ENCODE assay signal across 1 cellular context in genomic region chr3:112786002-112786590, GRCh38.
TF ChIP-seq lines count a peak whose summit lies in the region.

No MANE protein-coding gene starts in this region.

TF ChIP-seq in K562, 482 proteins besides CTCF, POLR2A, EP300 and RAD21 (continued from another document and continues in another):
- TF ChIP-seq ZNF398 (CRISPR knock-in tag; IDR thresholded peaks at IDR 0.05) = no peak
- 0 out of 4 replicates have a peak, but pooled peaks of 1 of the 2 experiments have one; percentile 70 for TF ChIP-seq TBL1XR1 (IDR thresholded peaks at IDR 0.05; ENCODE audit: low read length in 2 of 2)
- TF ChIP-seq TSHZ1 (CRISPR knock-in tag; IDR thresholded peaks at IDR 0.05) = no peak
- TF ChIP-seq ILF3 (IDR thresholded peaks at IDR 0.05; ENCODE audit: borderline replicate concordance) = no peak
- TF ChIP-seq SAFB (IDR thresholded peaks at IDR 0.05; ENCODE audit: borderline replicate concordance, low read depth, low read length) = no peak
- no peak for TF ChIP-seq RBM15 (IDR thresholded peaks at IDR 0.05; ENCODE audit: insufficient read depth, low read length)
- TF ChIP-seq CCNT2 (IDR thresholded peaks at IDR 0.05; ENCODE audit: borderline replicate concordance, extremely low read depth, insufficient read length, low read depth, low read length) = peak; percentile 66
- no peak for TF ChIP-seq PHTF2 (CRISPR knock-in tag; IDR thresholded peaks at IDR 0.05)
- TF ChIP-seq ELK3 (CRISPR knock-in tag; IDR thresholded peaks at IDR 0.05) = no peak
- peak; percentile 42; the same call in 1 of the 2 replicates for TF ChIP-seq GATA2 (CRISPR knock-in tag; IDR thresholded peaks at IDR 0.05)
- TF ChIP-seq ZNF41 (CRISPR knock-in tag; conservative IDR thresholded peaks at IDR 0.05) = no peak
- no peak for TF ChIP-seq U2AF1 (optimal IDR thresholded peaks at IDR 0.05; ENCODE audit: low read depth, low read length)
- TF ChIP-seq ZNF212 (CRISPR knock-in tag; IDR thresholded peaks at IDR 0.05) = no peak
- TF ChIP-seq POLR2AphosphoS5 (IDR thresholded peaks at IDR 0.05; ENCODE audit: control insufficient read depth, insufficient read depth, low read depth, low read length) = no peak
- TF ChIP-seq ZBTB1 (CRISPR knock-in tag; IDR thresholded peaks at IDR 0.05; ENCODE audit: borderline replicate concordance, low read depth) = no peak
- no peak for TF ChIP-seq LCOR (CRISPR knock-in tag; IDR thresholded peaks at IDR 0.05)
- no peak for TF ChIP-seq FOXP1 (CRISPR knock-in tag; IDR thresholded peaks at IDR 0.05)
- no peak for TF ChIP-seq TAF9B (IDR thresholded peaks at IDR 0.05; ENCODE audit: partially characterized antibody)
- TF ChIP-seq FOXJ2 (tag; IDR thresholded peaks at IDR 0.05) = peak; percentile 77; the same call in 1 of the 2 replicates
- no peak for TF ChIP-seq ZNF408 (CRISPR knock-in tag; IDR thresholded peaks at IDR 0.05; ENCODE audit: low read depth)
- no peak for TF ChIP-seq MAFK (IDR thresholded peaks at IDR 0.05; ENCODE audit: low read length)
- TF ChIP-seq BRF2 (IDR thresholded peaks at IDR 0.05; ENCODE audit: borderline replicate concordance, insufficient read depth, insufficient read length) = no peak
- no peak for TF ChIP-seq NONO (IDR thresholded peaks at IDR 0.05; ENCODE audit: low read depth in 2 of 2, low read length in 1 of 2)
- TF ChIP-seq DIDO1 (tag; IDR thresholded peaks at IDR 0.05; ENCODE audit: low read depth) = no peak
- TF ChIP-seq E2F1 (CRISPR knock-in tag; IDR thresholded peaks at IDR 0.05) = no peak
- TF ChIP-seq KHSRP (IDR thresholded peaks at IDR 0.05) = no peak
- TF ChIP-seq SMARCA5 (IDR thresholded peaks at IDR 0.05) = no peak
- no peak for TF ChIP-seq GTF2A2 (tag; IDR thresholded peaks at IDR 0.05)
- TF ChIP-seq ZNF347 (CRISPR knock-in tag; IDR thresholded peaks at IDR 0.05; ENCODE audit: low read depth) = no peak
- no peak for TF ChIP-seq GTF2F1 (IDR thresholded peaks at IDR 0.05; ENCODE audit: low read depth, low read length)
- no peak for TF ChIP-seq ZNF444 (CRISPR knock-in tag; IDR thresholded peaks at IDR 0.05)
- no peak for TF ChIP-seq CHD4 (IDR thresholded peaks at IDR 0.05; ENCODE audit: insufficient read depth, insufficient replicate concordance, low read depth, low read length, poor library complexity, severe bottlenecking)
- peak; percentile 78 for TF ChIP-seq TEAD4 (IDR thresholded peaks at IDR 0.05; ENCODE audit: low read length)
- no peak for TF ChIP-seq TEAD4 (CRISPR knock-in tag; IDR thresholded peaks at IDR 0.05; ENCODE audit: borderline replicate concordance)
- peak; percentile 17; the same call in 1 of the 2 replicates for TF ChIP-seq BCL6 (CRISPR knock-in tag; IDR thresholded peaks at IDR 0.05)
- TF ChIP-seq STAT5A (IDR thresholded peaks at IDR 0.05; ENCODE audit: borderline replicate concordance, low read length) = no peak
- TF ChIP-seq SMARCA4 (IDR thresholded peaks at IDR 0.05) = peak; percentile 78
- no peak for TF ChIP-seq ETS2 (tag; IDR thresholded peaks at IDR 0.05; ENCODE audit: borderline replicate concordance, poor library complexity, severe bottlenecking)
- peak; percentile 88 for TF ChIP-seq ARID1B (IDR thresholded peaks at IDR 0.05)
- TF ChIP-seq ERF (CRISPR knock-in tag; IDR thresholded peaks at IDR 0.05) = no peak
- TF ChIP-seq MLLT1 (IDR thresholded peaks at IDR 0.05) = no peak
- TF ChIP-seq SRSF1 (IDR thresholded peaks at IDR 0.05; ENCODE audit: low read depth, low read length) = no peak
- TF ChIP-seq ZNF75A (CRISPR knock-in tag; IDR thresholded peaks at IDR 0.05) = no peak
- no peak for TF ChIP-seq UBTF (IDR thresholded peaks at IDR 0.05; ENCODE audit: borderline replicate concordance in 1 of 2, low read depth in 2 of 2, low read length in 2 of 2)
- TF ChIP-seq AFF4 (CRISPR knock-in tag; IDR thresholded peaks at IDR 0.05) = no peak
- no peak for TF ChIP-seq TRIM28 (IDR thresholded peaks at IDR 0.05)
- no peak for TF ChIP-seq THAP12 (CRISPR knock-in tag; IDR thresholded peaks at IDR 0.05)
- no peak for TF ChIP-seq SMC3 (conservative IDR thresholded peaks at IDR 0.05; ENCODE audit: insufficient read depth, low read depth, low read length)
- TF ChIP-seq JUND (IDR thresholded peaks at IDR 0.05; ENCODE audit: borderline replicate concordance, low read depth, low read length) = 0 out of 2 replicates have a peak, but pooled peaks have one; percentile 17
- no peak for TF ChIP-seq JUND (tag; IDR thresholded peaks at IDR 0.05; ENCODE audit: borderline replicate concordance, low read depth, low read length)
